In the genomic region with DNA sequence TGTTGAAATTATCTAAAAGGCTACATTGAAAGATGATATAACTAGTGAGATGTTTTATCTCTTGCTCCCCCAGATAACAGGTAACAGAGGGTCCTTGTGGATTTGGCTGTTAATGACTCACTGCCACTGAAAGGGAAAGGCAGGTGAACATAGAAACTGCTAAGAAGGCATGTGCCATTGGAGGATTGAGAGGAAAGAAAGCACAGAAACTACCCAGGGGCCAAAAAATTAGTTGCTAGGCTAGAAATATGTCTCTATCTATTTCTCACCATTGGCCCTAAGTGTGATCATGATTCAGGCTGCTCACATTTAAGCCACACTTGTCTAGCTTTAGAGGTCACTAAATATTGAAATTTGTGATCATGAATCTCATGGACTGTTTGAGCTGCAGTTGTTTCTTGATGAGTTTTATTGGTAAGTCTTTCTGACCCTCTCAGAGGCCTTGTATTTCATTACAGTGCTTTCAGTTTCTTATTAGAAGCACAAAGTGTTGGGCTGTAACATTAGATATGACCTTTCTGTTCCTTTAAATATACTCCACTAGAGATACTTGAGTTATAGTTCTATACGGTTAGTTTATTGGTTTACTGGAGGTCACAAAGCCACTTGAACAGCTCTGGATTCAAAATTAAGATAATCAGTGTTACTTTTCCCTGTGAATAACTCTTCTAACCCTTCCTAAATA, we compare ENCODE assay signal across 11 cellular contexts. TPM values are rescaled to one million over a fixed set of nuclear protein-coding genes. Genes with fewer than 3 reads are reported as not detected.
DNase-seq lines count a peak whose midpoint lies in the region; ATAC-seq and TF ChIP-seq lines count a peak whose summit lies in the region.
"Had no signal": no experiment of that assay in that cellular context is flagged by ENCODE, and none has a peak within 500 bp of the region (broad histone marks: within the 10 kb centered on the region; RNA-seq: fewer than 3 reads in every experiment).

No MANE protein-coding gene starts in this region.

- no peak for TF ChIP-seq CTCF in GM12865 (IDR thresholded peaks at IDR 0.05; ENCODE audit: insufficient read depth, low read depth, low read length, missing control alignments)
- TF ChIP-seq CTCF in HFFc6 (IDR thresholded peaks at IDR 0.05), result no peak
- no peak for TF ChIP-seq CTCF in SK-N-SH (IDR thresholded peaks at IDR 0.05)

- H3K9ac ChIP-seq in SK-N-SH, result no peak overlapping the region

- no peak overlapping the region for H3K4me2 ChIP-seq in SK-N-SH

- no peaks in the 10 kb centered on the region for H3K9me3 Mint-ChIP-seq in activated CD4-positive, alpha-beta memory T cell treated with anti-CD3 and anti-CD28 coated beads for 36 hours
- H3K9me3 Mint-ChIP-seq in HFFc6, result no peaks in the 10 kb centered on the region
- peaks cover 0 to 3% of the 10 kb centered on the region in 2 donors for H3K9me3 Mint-ChIP-seq in stimulated activated naive B cell treated with anti-CD40 and anti-IgM and Interleukin-4, amounts not matched to agents 10 μg/mL and 1 μg/mL and 100 μg/mL, for 72 hours

- POLR2A ChIA-PET in activated CD4-positive, alpha-beta memory T cell treated with anti-CD3 and anti-CD28 coated beads for 36 hours (lab: Charles Lee), result interaction anchor here (0.9 to 9.8 kb wide), 4 partner anchors 14 to 47 kb away, joined by 4 to 110 read pairs (median 6); a partner anchor contains a TSS
- POLR2A ChIA-PET in SK-N-SH (lab: Yijun Ruan, JAX), result no interaction called here

- H3F3A ChIP-seq in SK-N-SH (replicated peaks; ENCODE audit: insufficient read depth), result no peaks in the 10 kb centered on the region

- no peaks in the 10 kb centered on the region for H3K27me3 ChIP-seq in SK-N-SH (ENCODE audit: insufficient read depth)

- H3K27me3 Mint-ChIP-seq in activated CD4-positive, alpha-beta memory T cell treated with anti-CD3 and anti-CD28 coated beads for 36 hours, result no peaks in the 10 kb centered on the region
- no peaks in the 10 kb centered on the region; the same call in 1 of the 2 replicates for H3K27me3 Mint-ChIP-seq in HFFc6 (ENCODE audit: insufficient read depth)
- no peaks in the 10 kb centered on the region for H3K27me3 Mint-ChIP-seq in stimulated activated naive B cell treated with anti-CD40 and anti-IgM and Interleukin-4, amounts not matched to agents 10 μg/mL and 1 μg/mL and 100 μg/mL, for 72 hours

- WGBS in SK-N-SH (ENCODE audit: low lambda C conversion rate), result 76% methylated on average over 1 of the region's 1 CpG

- H4K20me1 ChIP-seq in SK-N-SH (ENCODE audit: insufficient read depth), result no peaks in the 10 kb centered on the region

- H3K27ac Mint-ChIP-seq in activated CD4-positive, alpha-beta memory T cell treated with anti-CD3 and anti-CD28 coated beads for 36 hours, result peak overlapping the region; percentile 85
- H3K27ac Mint-ChIP-seq in HFFc6, result no peak overlapping the region
- no peak overlapping the region for H3K27ac Mint-ChIP-seq in stimulated activated naive B cell treated with anti-CD40 and anti-IgM and Interleukin-4, amounts not matched to agents 10 μg/mL and 1 μg/mL and 100 μg/mL, for 72 hours

- H3K4me3 ChIP-seq in GM12865 (ENCODE audit: low read depth, low read length) (peak overlapping the region; percentile 49), SK-N-SH (ENCODE audit: low read depth in 2 of 2, low read length in 1 of 2) (no peak overlapping the region)

- intact Hi-C loops in activated CD4-positive, alpha-beta memory T cell treated with anti-CD3 and anti-CD28 coated beads for 36 hours (cut with micrococcal nuclease), result loop anchor here (10.0 kb wide), 1 partner anchor 890 kb away; a partner anchor contains a TSS

- H3K4me1 Mint-ChIP-seq in activated CD4-positive, alpha-beta memory T cell treated with anti-CD3 and anti-CD28 coated beads for 36 hours (ENCODE audit: low read depth), result peaks cover 84% of the 10 kb centered on the region
- peaks cover 19% of the 10 kb centered on the region for H3K4me1 Mint-ChIP-seq in HFFc6 (ENCODE audit: low read depth)
- peaks cover 23 to 27% of the 10 kb centered on the region in 2 donors for H3K4me1 Mint-ChIP-seq in stimulated activated naive B cell treated with anti-CD40 and anti-IgM and Interleukin-4, amounts not matched to agents 10 μg/mL and 1 μg/mL and 100 μg/mL, for 72 hours

- no peak overlapping the region for H3K27ac ChIP-seq in SK-N-SH (ENCODE audit: low read depth in 2 of 2, low read length in 1 of 2)

- H3K36me3 ChIP-seq in SK-N-SH (replicated peaks in 1 of 2; ENCODE audit: control insufficient read depth in 1 of 2, insufficient read depth in 2 of 2, low read length in 1 of 2), result peaks cover 30 to 60% of the 10 kb centered on the region in 2 experiments

- H3K36me3 Mint-ChIP-seq in activated CD4-positive, alpha-beta memory T cell treated with anti-CD3 and anti-CD28 coated beads for 36 hours, result peaks cover 45% of the 10 kb centered on the region
- peaks cover 15% of the 10 kb centered on the region for H3K36me3 Mint-ChIP-seq in HFFc6 (ENCODE audit: low read depth)
- H3K36me3 Mint-ChIP-seq in stimulated activated naive B cell treated with anti-CD40 and anti-IgM and Interleukin-4, amounts not matched to agents 10 μg/mL and 1 μg/mL and 100 μg/mL, for 72 hours, result peaks cover 20 to 38% of the 10 kb centered on the region in 2 donors

- no peaks in the 10 kb centered on the region for H3K9me3 ChIP-seq in SK-N-SH

- peaks cover 0 to 19% of the 10 kb centered on the region in 2 experiments; a peak in 2 of 4 replicates for H3K4me1 ChIP-seq in SK-N-SH (ENCODE audit: control insufficient read depth in 1 of 2, insufficient read depth in 2 of 2, low read depth in 1 of 2, low read length in 1 of 2)

- H2AFZ ChIP-seq in SK-N-SH (ENCODE audit: low read depth), result no peak overlapping the region

- TF ChIP-seq EP300 in SK-N-SH (IDR thresholded peaks at IDR 0.05; ENCODE audit: borderline replicate concordance in 1 of 2, low read depth in 1 of 2, low read length in 1 of 2), result no peak

- H3K9me2 ChIP-seq in SK-N-SH, result no peaks in the 10 kb centered on the region

- no peaks in the 10 kb centered on the region for H3K79me2 ChIP-seq in SK-N-SH (ENCODE audit: insufficient read depth)

- ATAC-seq in GM19395 (IDR thresholded peaks at IDR 0.05; ENCODE audit: unreplicated experiment) (peak; percentile 55), HG02943 (IDR thresholded peaks at IDR 0.05; ENCODE audit: low read depth, unreplicated experiment) (peak; percentile 55)
- no peak for ATAC-seq in stimulated activated naive B cell treated with anti-CD40 and anti-IgM and Interleukin-4, amounts not matched to agents 10 μg/mL and 1 μg/mL and 100 μg/mL, for 72 hours (replicated peaks)
- ATAC-seq: activated CD4-positive, CD25-positive, alpha-beta regulatory T cell treated with anti-CD3 and anti-CD28 coated beads, Interleukin-2, amount 50 U/mL, for 24 hours had no signal

- DNase-seq in GM12865 (ENCODE audit: low read depth) (peak; percentile 74), NOMO-1 (lab: John Stamatoyannopoulos, UW; ENCODE audit: unreplicated experiment in 2 of 2) (no peak), HFFc6 (no peak), SK-N-SH (no peak)
- no peak for DNase-seq in activated CD4-positive, alpha-beta memory T cell treated with anti-CD3 and anti-CD28 coated beads for 36 hours
- no peak for DNase-seq in stimulated activated naive B cell treated with anti-CD40 and anti-IgM and Interleukin-4, amounts not matched to agents 10 μg/mL and 1 μg/mL and 100 μg/mL, for 72 hours
- DNase-seq: DMS79, NCI-H82 had no signal

- peak overlapping the region; percentile 52 for H3K4me3 Mint-ChIP-seq in activated CD4-positive, alpha-beta memory T cell treated with anti-CD3 and anti-CD28 coated beads for 36 hours
- no peak overlapping the region for H3K4me3 Mint-ChIP-seq in HFFc6
- H3K4me3 Mint-ChIP-seq in stimulated activated naive B cell treated with anti-CD40 and anti-IgM and Interleukin-4, amounts not matched to agents 10 μg/mL and 1 μg/mL and 100 μg/mL, for 72 hours, result no peak overlapping the region

- TF ChIP-seq RAD21 in SK-N-SH (IDR thresholded peaks at IDR 0.05; ENCODE audit: low read length), result no peak

- CTCF ChIA-PET in activated CD4-positive, alpha-beta memory T cell treated with anti-CD3 and anti-CD28 coated beads for 36 hours (lab: Charles Lee), result interaction anchor here (0.5 to 1.7 kb wide), 5 partner anchors 15 to 925 kb away, joined by 3 to 6 read pairs (median 3); no protein-coding TSS in a partner anchor
- CTCF ChIA-PET in SK-N-SH (lab: Yijun Ruan, JAX), result no interaction called here

TF ChIP-seq in SK-N-SH, 30 proteins besides CTCF, POLR2A, EP300 and RAD21 (continues in another document):
- TF ChIP-seq MXI1 (IDR thresholded peaks at IDR 0.05; ENCODE audit: low read depth, low read length), result no peak
- no peak for TF ChIP-seq RCOR1 (IDR thresholded peaks at IDR 0.05; ENCODE audit: low read length)
- TF ChIP-seq TAF1 (IDR thresholded peaks at IDR 0.05; ENCODE audit: borderline replicate concordance, low read depth, low read length), result no peak
- TF ChIP-seq, protein P1, sequence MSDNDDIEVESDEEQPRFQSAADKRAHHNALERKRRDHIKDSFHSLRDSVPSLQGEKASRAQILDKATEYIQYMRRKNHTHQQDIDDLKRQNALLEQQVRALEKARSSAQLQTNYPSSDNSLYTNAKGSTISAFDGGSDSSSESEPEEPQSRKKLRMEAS (IDR thresholded peaks at IDR 0.05; ENCODE audit: low read depth), result no peak
- TF ChIP-seq RFX5 (IDR thresholded peaks at IDR 0.05; ENCODE audit: low read length), result no peak
- no peak for TF ChIP-seq RXRA (IDR thresholded peaks at IDR 0.05; ENCODE audit: borderline replicate concordance, low read depth)
- TF ChIP-seq, protein P2, sequence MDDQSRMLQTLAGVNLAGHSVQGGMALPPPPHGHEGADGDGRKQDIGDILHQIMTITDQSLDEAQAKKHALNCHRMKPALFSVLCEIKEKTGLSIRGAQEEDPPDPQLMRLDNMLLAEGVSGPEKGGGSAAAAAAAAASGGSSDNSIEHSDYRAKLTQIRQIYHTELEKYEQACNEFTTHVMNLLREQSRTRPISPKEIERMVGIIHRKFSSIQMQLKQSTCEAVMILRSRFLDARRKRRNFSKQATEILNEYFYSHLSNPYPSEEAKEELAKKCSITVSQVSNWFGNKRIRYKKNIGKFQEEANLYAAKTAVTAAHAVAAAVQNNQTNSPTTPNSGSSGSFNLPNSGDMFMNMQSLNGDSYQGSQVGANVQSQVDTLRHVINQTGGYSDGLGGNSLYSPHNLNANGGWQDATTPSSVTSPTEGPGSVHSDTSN (IDR thresholded peaks at IDR 0.05), result no peak
- TF ChIP-seq NFIC (IDR thresholded peaks at IDR 0.05; ENCODE audit: borderline replicate concordance), result no peak
- TF ChIP-seq JUND (IDR thresholded peaks at IDR 0.05), result no peak
- no peak for TF ChIP-seq FOSL2 (IDR thresholded peaks at IDR 0.05; ENCODE audit: borderline replicate concordance, low read depth)
- no peak for TF ChIP-seq NRF1 (IDR thresholded peaks at IDR 0.05; ENCODE audit: low read depth, low read length)

RNA-seq across cellular contexts. Expression of a gene that starts 26.2 kb away (rescaled TPM):
- total RNA-seq in activated CD4-positive, alpha-beta memory T cell treated with anti-CD3 and anti-CD28 coated beads for 36 hours, result 10 to 100 TPM; 48.7 to 51.5 TPM
- total RNA-seq in HFFc6 (2021; fragmentation: NEBNext Ultra II Directional; extraction: Animal tissue kit (Norgen Biotek cat#: 25700)), result 10 to 100 TPM; 14.3 to 30.1 (median 25.5) TPM
- 9.7 and 13.4 TPM in 2 replicates for polyA plus RNA-seq in SK-N-SH (2012; rRNA removed)
- polyA plus RNA-seq in SK-N-SH (2012; cell fraction: cytosol; rRNA removed), result 10.7 and 10.8 TPM in 2 replicates
- polyA plus RNA-seq in SK-N-SH (2012; cell fraction: nucleus; rRNA removed), result 20.6 and 30.1 TPM in 2 replicates

Comparison
In these comparisons a context has a peak if more than half of its experiments do, and no peak if none do; other contexts are left out.
1. ATAC-seq: peak in GM19395 (single experiment) and HG02943 (single experiment); none in stimulated activated naive B cell treated with anti-CD40 and anti-IgM and Interleukin-4, amounts not matched to agents 10 μg/mL and 1 μg/mL and 100 μg/mL, for 72 hours (0 of 2).